Comparison of ENCODE assay signal across 17 cellular contexts in the genomic region with DNA sequence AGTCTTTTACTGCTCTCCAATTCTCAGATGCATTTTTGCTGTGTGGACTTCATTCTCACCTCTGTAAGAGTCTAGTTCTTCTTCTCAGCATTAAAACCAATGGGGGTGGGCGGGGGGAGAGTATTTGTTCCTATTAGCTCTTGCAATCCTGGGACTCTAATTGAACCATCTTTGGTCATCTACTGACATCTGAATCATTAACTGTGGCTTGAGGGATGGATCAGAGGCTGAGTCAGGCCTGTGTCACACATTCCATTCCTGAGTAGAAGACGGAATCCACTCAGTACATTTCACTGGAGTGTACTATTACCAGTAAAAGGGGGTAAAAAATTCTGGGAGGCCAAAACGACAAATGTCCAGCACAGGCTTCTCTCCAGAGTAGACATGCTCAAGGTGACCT. TPM values are rescaled to one million over a fixed set of nuclear protein-coding genes. Genes with fewer than 3 reads are reported as not detected.
A peak's percentile ranks its signal among the peaks of the same experiment; 100 is the strongest.
DNase-seq lines count a peak whose midpoint lies in the region; ATAC-seq and TF ChIP-seq lines count a peak whose summit lies in the region.
"Had no signal": no experiment of that assay in that cellular context is flagged by ENCODE, and none has a peak within 500 bp of the region (broad histone marks: within the 10 kb centered on the region; RNA-seq: fewer than 3 reads in every experiment).

No MANE protein-coding gene starts in this region.

- H3K4me2 ChIP-seq in IMR-90 (ENCODE audit: low read depth, low read length), result peak overlapping the region; percentile 67; the same call in 1 of the 2 replicates

- no peak for TF ChIP-seq CTCF in AG04450 (IDR thresholded peaks at IDR 0.05; ENCODE audit: low read depth, low read length)
- no peak for TF ChIP-seq CTCF in IMR-90 (conservative IDR thresholded peaks at IDR 0.05; ENCODE audit: low read depth, low read length)

- H3K4ac ChIP-seq in IMR-90 (ENCODE audit: low read depth, low read length), result peak overlapping the region; percentile 81; the same call in 1 of the 2 replicates

- peaks cover 18% of the 10 kb centered on the region for H3K36me3 ChIP-seq in IMR-90 (ENCODE audit: control insufficient read depth, insufficient read depth, low read length)

- intact Hi-C loops in IMR-90 (cut with micrococcal nuclease), result no loop called here

- TF ChIP-seq RAD21 in IMR-90 (IDR thresholded peaks at IDR 0.05; ENCODE audit: low read length), result no peak

- BruUV-seq in IMR-90 (replicated peaks; lab: Mats Ljungman, UMichigan), result no TSS peak

- DNase-seq in AG04450 (ENCODE audit: low read depth, low spot score), result peak; percentile 63
- DNase-seq in IMR-90, result peak; percentile 92
- DNase-seq in astrocyte of the hippocampus (ENCODE audit: low read depth, low spot score), result peak; percentile 87
- peak; percentile 75 for DNase-seq in glomerular visceral epithelial cell (ENCODE audit: extremely low spot score)
- no peak for DNase-seq in T-helper 9 cell
- no peak for DNase-seq in SKM-1 (lab: John Stamatoyannopoulos, UW; ENCODE audit: unreplicated experiment)
- no peak for DNase-seq in RPMI8226
- no peak for DNase-seq in caudate nucleus (lab: John Stamatoyannopoulos, UW)
- DNase-seq: activated CD4-positive, alpha-beta T cell treated with anti-CD3 and anti-CD28 coated beads, Interleukin-2, amount 10 ng/mL, durations not matched to agents 24 days and 14 days; cerebellar nuclear complex; left ventricle myocardium inferior; NCI-H1105; stimulated activated CD4-positive, alpha-beta T cell treated with anti-CD3 and anti-CD28 coated beads, Interleukin-12 subunit alpha, Interleukin-12 subunit beta, amount 100 ng/mL, for 4 hours; T-cell had no signal

- H3K4me1 ChIP-seq in IMR-90 (ENCODE audit: control insufficient read depth, insufficient read depth, low read length), result peaks cover 3% of the 10 kb centered on the region; the same call in 1 of the 2 replicates
- H3K4me1 ChIP-seq: left ventricle myocardium inferior had no signal

- no CpG with 5 or more reads among the region's 3 CpGs for WGBS in IMR-90 (ENCODE audit: extremely low coverage in 2 of 2, insufficient read length in 1 of 2), 2 experiments

- H3K23ac ChIP-seq in IMR-90 (ENCODE audit: low read depth, low read length), result peak overlapping the region; percentile 92

- no peak for TF ChIP-seq POLR2A in IMR-90 (IDR thresholded peaks at IDR 0.05; ENCODE audit: low read depth, low read length)

- no peaks in the 10 kb centered on the region for H4K20me1 ChIP-seq in IMR-90 (ENCODE audit: insufficient read depth, low read length)

- POLR2A ChIA-PET in AG04450 (lab: Yijun Ruan, JAX), result interaction anchor here (0.7 kb wide), 1 partner anchor 13 kb away, joined by 3 read pairs; the partner anchor contains the start of gene ZNF23
- POLR2A ChIA-PET in IMR-90 (lab: Charles Lee; ENCODE audit: unreplicated experiment), result interaction anchor here (0.6 to 1.0 kb wide), 2 partner anchors 13 to 1582 kb away, joined by 6 to 7 read pairs; partner anchors contain the start of gene ZNF23

- no peak overlapping the region; the same call in 1 of the 2 replicates for H2AK5ac ChIP-seq in IMR-90 (ENCODE audit: low read depth, low read length)

- H3K14ac ChIP-seq in IMR-90 (replicated peaks; ENCODE audit: low read depth, low read length), result peak overlapping the region; percentile 90

- H4K91ac ChIP-seq in IMR-90 (ENCODE audit: insufficient read depth, low read depth, low read length), result peak overlapping the region; percentile 77

- dilution Hi-C loops in IMR-90 (cut with HindIII; ENCODE audit: low sequenced_read_pairs, unreplicated experiment), result no loop called here

- no peak overlapping the region for H2AK9ac ChIP-seq in IMR-90 (replicated peaks; ENCODE audit: low read depth, low read length, poor library complexity)

- H4K8ac ChIP-seq in IMR-90 (ENCODE audit: low read depth in 2 of 2, low read length in 2 of 2), result peak overlapping the region; percentile 76 to 90

- H3K56ac ChIP-seq in IMR-90 (ENCODE audit: extremely low read depth, insufficient read depth, low read length), result peak overlapping the region; percentile 76

- H3K9me3 ChIP-seq in AG04450 (ENCODE audit: control insufficient read depth, insufficient read depth, low read length) (no peaks in the 10 kb centered on the region; the same call in 1 of the 2 replicates), IMR-90 (ENCODE audit: control insufficient read depth, insufficient read depth, low read length) (peaks cover 5% of the 10 kb centered on the region)
- H3K9me3 ChIP-seq: left ventricle myocardium inferior had no signal

- CTCF ChIA-PET in AG04450 (lab: Charles Lee) (interaction anchor here (1.3 kb wide), 2 partner anchors 11 to 25 kb away, joined by 3 to 4 read pairs; no protein-coding TSS in a partner anchor), IMR-90 (lab: Yijun Ruan, JAX) (no interaction called here)

- H3K9ac ChIP-seq in IMR-90 (ENCODE audit: low read depth, low read length), result peak overlapping the region; percentile 45; the same call in 1 of the 2 replicates

- ATAC-seq in IMR-90 (ENCODE audit: low read depth), result peak; percentile 98
- ATAC-seq: T-cell had no signal

- peak overlapping the region; percentile 98 for H2BK5ac ChIP-seq in IMR-90 (ENCODE audit: low read depth, low read length, poor library complexity, severe bottlenecking)

- peak overlapping the region; percentile 82 for H2AFZ ChIP-seq in IMR-90 (replicated peaks; ENCODE audit: low read length, poor library complexity)

- in situ Hi-C loops in IMR-90 (cut with MboI; ENCODE audit: low sequenced_read_pairs), result loop anchor here (25.0 kb wide), 1 partner anchor 688 kb away; no protein-coding TSS in a partner anchor

- no peaks in the 10 kb centered on the region for H3K27me3 ChIP-seq in AG04450 (ENCODE audit: control insufficient read depth, insufficient read depth, low read length)
- no peaks in the 10 kb centered on the region for H3K27me3 ChIP-seq in IMR-90 (ENCODE audit: control insufficient read depth, insufficient read depth, low read length)

- H2BK15ac ChIP-seq in IMR-90 (ENCODE audit: low read depth, low read length), result peak overlapping the region; percentile 88; the same call in 2 of the 3 replicates

- H3K9me1 ChIP-seq in IMR-90 (ENCODE audit: insufficient read depth, low read length), result no peaks in the 10 kb centered on the region

- H2BK20ac ChIP-seq in IMR-90 (ENCODE audit: low read depth, low read length), result peak overlapping the region; percentile 96

- H2BK120ac ChIP-seq in IMR-90 (ENCODE audit: low read depth, low read length), result peak overlapping the region; percentile 94

- H3K27ac ChIP-seq in AG04450 (ENCODE audit: low read depth, low read length) (peak overlapping the region; percentile 53), IMR-90 (ENCODE audit: insufficient read depth, low read length) (peak overlapping the region; percentile 90), caudate nucleus (ENCODE audit: low read depth, low read length) (no peak overlapping the region)
- H3K27ac ChIP-seq: HL-60, left ventricle myocardium inferior had no signal

- no peaks in the 10 kb centered on the region; a peak in 1 of 4 replicates for H3K79me1 ChIP-seq in IMR-90 (ENCODE audit: low read depth in 1 of 2, low read length in 2 of 2)

- peak overlapping the region; percentile 89; the same call in 1 of the 2 replicates for H3K18ac ChIP-seq in IMR-90 (ENCODE audit: low read depth, low read length)

- H3K4me3 ChIP-seq in AG04450 (ENCODE audit: low read depth, low read length) (no peak overlapping the region), IMR-90 (ENCODE audit: insufficient read depth, low read depth, low read length) (no peak overlapping the region)
- H3K4me3 ChIP-seq: left ventricle myocardium inferior had no signal

- H4K5ac ChIP-seq in IMR-90 (ENCODE audit: low read depth, low read length), result peak overlapping the region; percentile 90; the same call in 1 of the 2 replicates

TF ChIP-seq in IMR-90, 13 proteins besides CTCF, POLR2A, EP300 and RAD21 (continues in another document):
- TF ChIP-seq MAFK (IDR thresholded peaks at IDR 0.05; ENCODE audit: low read depth, low read length), result no peak; the same call in 1 of the 2 replicates
- TF ChIP-seq CEBPB (IDR thresholded peaks at IDR 0.05; ENCODE audit: low read depth, low read length), result peak; percentile 66; the same call in 1 of the 2 replicates
- TF ChIP-seq CHD1 (IDR thresholded peaks at IDR 0.05; ENCODE audit: low read depth, low read length), result no peak
- no peak for TF ChIP-seq RFX5 (IDR thresholded peaks at IDR 0.05; ENCODE audit: low read depth, low read length)
- peak; percentile 86 for TF ChIP-seq FOS (IDR thresholded peaks at IDR 0.05; ENCODE audit: low read depth, low read length)
- TF ChIP-seq NFE2L2 (IDR thresholded peaks at IDR 0.05; ENCODE audit: low read depth, low read length), result no peak
- TF ChIP-seq MXI1 (IDR thresholded peaks at IDR 0.05; ENCODE audit: borderline replicate concordance, low read depth, low read length), result no peak
- TF ChIP-seq SMC3 (IDR thresholded peaks at IDR 0.05; ENCODE audit: low read depth, low read length), result no peak
- peak; percentile 45 for TF ChIP-seq BHLHE40 (IDR thresholded peaks at IDR 0.05; ENCODE audit: low read depth, low read length)

RNA-seq across cellular contexts. Expression of gene ZNF23, which starts 12.8 kb away (rescaled TPM):
- 11.9 and 14.8 TPM in 2 replicates for polyA plus RNA-seq in AG04450 (2011; rRNA removed)
- polyA minus RNA-seq in AG04450 (2011; rRNA and poly(A)+ RNA removed), result 15.9 and 16.6 TPM in 2 replicates
- total RNA-seq in IMR-90 (2012; rRNA removed), result 8.8 and 11.7 TPM in 2 replicates
- polyA plus RNA-seq in IMR-90 (2012; rRNA removed), result 5.9 and 7.5 TPM in 2 replicates
- 1.3 and 1.5 TPM in 2 replicates for polyA plus RNA-seq in IMR-90 (2012; cell fraction: cytosol; rRNA removed)
- 4.9 and 13.4 TPM in 2 replicates for polyA plus RNA-seq in IMR-90 (2012; cell fraction: nucleus; rRNA removed; ENCODE audit: low replicate concordance)

RNA-seq across cellular contexts. Expression of gene ZNF19, which starts 14.3 kb away (rescaled TPM):
- polyA plus RNA-seq in AG04450 (2011; rRNA removed), result 1.9 and 2.0 TPM in 2 replicates
- 2.8 and 5.2 TPM in 2 replicates for polyA minus RNA-seq in AG04450 (2011; rRNA and poly(A)+ RNA removed)
- 2.8 and 2.9 TPM in 2 replicates for total RNA-seq in IMR-90 (2012; rRNA removed)
- 0.46 and 0.89 TPM in 2 replicates for polyA plus RNA-seq in IMR-90 (2012; rRNA removed)
- 0.15 and 0.84 TPM in 2 replicates for polyA plus RNA-seq in IMR-90 (2012; cell fraction: cytosol; rRNA removed)
- polyA plus RNA-seq in IMR-90 (2012; cell fraction: nucleus; rRNA removed; ENCODE audit: low replicate concordance), result 0.34 and 2.4 TPM in 2 replicates

RNA-seq across cellular contexts. Expression of gene TLE7, which starts 33.0 kb away (rescaled TPM):
- polyA plus RNA-seq in AG04450 (2011; rRNA removed) (not detected in 2 replicates), IMR-90 (2012; rRNA removed) (not detected in 2 replicates)
- not detected in 2 replicates for polyA minus RNA-seq in AG04450 (2011; rRNA and poly(A)+ RNA removed)
- total RNA-seq in IMR-90 (2012; rRNA removed), result not detected in 2 replicates
- not detected in 2 replicates for polyA plus RNA-seq in IMR-90 (2012; cell fraction: cytosol; rRNA removed)
- 0.03 TPM in 1 of 2 replicates, not detected in the other for polyA plus RNA-seq in IMR-90 (2012; cell fraction: nucleus; rRNA removed; ENCODE audit: low replicate concordance)
- total RNA-seq: activated CD4-positive, alpha-beta T cell treated with anti-CD3 and anti-CD28 coated beads, Interleukin-2, amount 10 ng/mL, durations not matched to agents 24 days and 14 days; activated T-helper 1 cell treated with anti-CD3 and anti-CD28 coated beads, Interleukin-12 subunit alpha, Interleukin-12 subunit beta, Interleukin-2, Interleukin-4 antibody, amounts not matched to agents 30 ng/mL and 10 ng/mL and 1 ng/mL, durations not matched to agents 14 hours and 24 hours and 36 hours; left ventricle myocardium inferior; T-cell; urinary bladder had no signal
- polyA plus RNA-seq: urinary bladder had no signal

RNA-seq across cellular contexts. Expression of gene CHST4, which starts 51.4 kb away (rescaled TPM):
- polyA plus RNA-seq in AG04450 (2011; rRNA removed) (not detected in 2 replicates), IMR-90 (2012; rRNA removed) (0.04 TPM in 1 of 2 replicates, not detected in the other)
- polyA minus RNA-seq in AG04450 (2011; rRNA and poly(A)+ RNA removed), result not detected in 2 replicates
- total RNA-seq in IMR-90 (2012; rRNA removed), result under 0.01 TPM in 1 of 2 replicates, not detected in the other
- not detected in 2 replicates for polyA plus RNA-seq in IMR-90 (2012; cell fraction: cytosol; rRNA removed)
- not detected in 2 replicates for polyA plus RNA-seq in IMR-90 (2012; cell fraction: nucleus; rRNA removed; ENCODE audit: low replicate concordance)
- total RNA-seq: activated CD4-positive, alpha-beta T cell treated with anti-CD3 and anti-CD28 coated beads, Interleukin-2, amount 10 ng/mL, durations not matched to agents 24 days and 14 days; activated T-helper 1 cell treated with anti-CD3 and anti-CD28 coated beads, Interleukin-12 subunit alpha, Interleukin-12 subunit beta, Interleukin-2, Interleukin-4 antibody, amounts not matched to agents 30 ng/mL and 10 ng/mL and 1 ng/mL, durations not matched to agents 14 hours and 24 hours and 36 hours; left ventricle myocardium inferior; urinary bladder had no signal
- polyA plus RNA-seq: urinary bladder had no signal

Comparison
In these comparisons a context has a peak if more than half of its experiments do, and no peak if none do; other contexts are left out.
1. DNase-seq: peak in AG04450 (single experiment), IMR-90 (single experiment), astrocyte of the hippocampus (single experiment) and glomerular visceral epithelial cell (single experiment); none in T-helper 9 cell (single experiment), SKM-1 (single experiment), RPMI8226 (single experiment) and caudate nucleus (0 of 61).